Comparison of ENCODE assay signal across 14 cellular contexts in the genomic region with DNA sequence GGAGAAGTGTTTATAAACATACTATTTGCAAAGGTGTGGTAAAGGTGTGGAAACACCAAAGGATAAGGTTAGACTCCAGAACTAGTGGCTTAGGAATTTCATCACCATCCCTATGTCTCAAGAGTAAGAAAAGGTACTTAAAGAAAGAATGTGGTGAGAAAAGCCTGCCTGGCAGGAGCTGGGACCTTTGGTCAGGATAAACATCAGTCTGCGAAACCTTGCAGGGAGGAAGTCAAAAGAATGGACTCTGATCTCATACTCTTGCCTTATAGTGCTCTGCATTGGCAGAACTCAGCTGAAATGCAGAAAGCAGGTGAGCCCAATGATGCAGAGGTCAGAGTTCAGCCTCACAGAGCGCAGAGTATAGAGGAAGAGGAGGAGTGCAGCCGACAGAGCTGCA.
"Had no signal": no experiment of that assay in that cellular context is flagged by ENCODE, and none has a peak within 500 bp of the region (broad histone marks: within the 10 kb centered on the region; RNA-seq: fewer than 3 reads in every experiment).

No MANE protein-coding gene starts in this region.

- H3K27me3 ChIP-seq: breast epithelium, heart left ventricle had no signal

- DNase-seq: activated CD4-positive, alpha-beta T cell treated with anti-CD3 and anti-CD28 coated beads for 4 hours; activated CD8-positive, alpha-beta memory T cell treated with anti-CD3 and anti-CD28 coated beads, Interleukin-2, amount 50 U/mL, for 48 hours; activated CD8-positive, alpha-beta T cell treated with anti-CD3 and anti-CD28 coated beads, Interleukin-2, amount 10 ng/mL, durations not matched to agents 7 days and 5 days; activated naive CD8-positive, alpha-beta T cell treated with anti-CD3 and anti-CD28 coated beads, Interleukin-2, amount 10 ng/mL, durations not matched to agents 7 days and 5 days; aorta; effector CD4-positive, alpha-beta T cell; heart left ventricle; stimulated activated CD4-positive, alpha-beta T cell treated with anti-CD3 and anti-CD28 coated beads, Interleukin-2, amount 100 ng/mL, for 48 hours; stimulated activated naive CD4-positive, alpha-beta T cell treated with Interleukin-2 at 50 U/mL for 16 hours; T-cell had no signal

- FAIRE-seq: frontal cortex, urothelium cell line had no signal

- H3K4me1 ChIP-seq: breast epithelium had no signal

- H3K36me3 ChIP-seq: breast epithelium, heart left ventricle had no signal

- ATAC-seq: activated CD8-positive, alpha-beta T cell treated with anti-CD3 and anti-CD28 coated beads, Interleukin-2, amount 10 ng/mL, durations not matched to agents 7 days and 5 days; heart left ventricle; T-cell had no signal

- H3K27ac ChIP-seq: breast epithelium, heart left ventricle, VCaP had no signal

- H3K4me3 ChIP-seq: breast epithelium, heart left ventricle had no signal
